22 cellular contexts compared by ENCODE assay signal in genomic region chr1:60571811-60572210, GRCh38.
A peak's percentile ranks its signal among the peaks of the same experiment; 100 is the strongest.
DNase-seq lines count a peak whose midpoint lies in the region; ATAC-seq and TF ChIP-seq lines count a peak whose summit lies in the region.
"Had no signal": no experiment of that assay in that cellular context is flagged by ENCODE, and none has a peak within 500 bp of the region (broad histone marks: within the 10 kb centered on the region; RNA-seq: fewer than 3 reads in every experiment).

No MANE protein-coding gene starts in this region.

- no peaks in the 10 kb centered on the region for H3K9me2 ChIP-seq in SK-N-SH

- no peak overlapping the region for H2AFZ ChIP-seq in SK-N-SH (ENCODE audit: low read depth)

- H4K20me1 ChIP-seq in SK-N-SH (ENCODE audit: insufficient read depth): no peaks in the 10 kb centered on the region

- peaks cover 15% of the 10 kb centered on the region for H3K9me3 Mint-ChIP-seq in osteocyte (ENCODE audit: unreplicated experiment)
- no peaks in the 10 kb centered on the region for H3K9me3 Mint-ChIP-seq in activated CD8-positive, alpha-beta T cell treated with anti-CD3 and anti-CD28 coated beads, Interleukin-2, amount 10 ng/mL, durations not matched to agents 7 days and 5 days (ENCODE audit: insufficient read depth)
- no peaks in the 10 kb centered on the region for H3K9me3 Mint-ChIP-seq in activated naive CD8-positive, alpha-beta T cell treated with anti-CD3 and anti-CD28 coated beads for 36 hours
- H3K9me3 Mint-ChIP-seq: activated T-helper 1 cell treated with anti-CD3 and anti-CD28 coated beads, Interleukin-12 subunit alpha, Interleukin-12 subunit beta, Interleukin-2, Interleukin-4 antibody, amounts not matched to agents 30 ng/mL and 10 ng/mL and 1 ng/mL, durations not matched to agents 14 hours and 24 hours and 36 hours; CD4-positive, alpha-beta T cell had no signal

- no peak for TF ChIP-seq POLR2A in ovary (IDR thresholded peaks at IDR 0.05)

- H3K36me3 ChIP-seq in SK-N-SH (replicated peaks in 1 of 2; ENCODE audit: control insufficient read depth in 1 of 2, insufficient read depth in 2 of 2, low read length in 1 of 2): no peaks in the 10 kb centered on the region
- H3K36me3 ChIP-seq in ovary: no peaks in the 10 kb centered on the region
- H3K36me3 ChIP-seq: pancreas, Peyer's patch, sigmoid colon, stomach had no signal

- CTCF ChIA-PET in SK-N-SH (lab: Yijun Ruan, JAX): interaction anchor here (0.7 kb wide), 1 partner anchor 126 kb away, joined by 3 read pairs; no protein-coding TSS in a partner anchor
- CTCF ChIA-PET in activated CD8-positive, alpha-beta T cell treated with anti-CD3 and anti-CD28 coated beads, Interleukin-2, amount 10 ng/mL, durations not matched to agents 7 days and 5 days (lab: Charles Lee): no interaction called here

- H3K9me3 ChIP-seq in SK-N-SH: no peaks in the 10 kb centered on the region
- H3K9me3 ChIP-seq in ovary: no peaks in the 10 kb centered on the region
- H3K9me3 ChIP-seq: pancreas, Peyer's patch, sigmoid colon, stomach had no signal

- no peaks in the 10 kb centered on the region for H3K27me3 Mint-ChIP-seq in osteocyte (ENCODE audit: unreplicated experiment)
- H3K27me3 Mint-ChIP-seq in activated CD8-positive, alpha-beta T cell treated with anti-CD3 and anti-CD28 coated beads, Interleukin-2, amount 10 ng/mL, durations not matched to agents 7 days and 5 days (ENCODE audit: low read depth): no peaks in the 10 kb centered on the region
- H3K27me3 Mint-ChIP-seq in activated naive CD8-positive, alpha-beta T cell treated with anti-CD3 and anti-CD28 coated beads for 36 hours: peaks cover 3% of the 10 kb centered on the region
- H3K27me3 Mint-ChIP-seq: CD4-positive, alpha-beta T cell had no signal

- ATAC-seq in activated CD8-positive, alpha-beta T cell treated with anti-CD3 and anti-CD28 coated beads, Interleukin-2, amount 10 ng/mL, durations not matched to agents 7 days and 5 days: no peak
- ATAC-seq: activated CD4-positive, CD25-positive, alpha-beta regulatory T cell treated with anti-CD3 and anti-CD28 coated beads, Interleukin-2, amount 50 U/mL, for 24 hours; pancreas had no signal

- TF ChIP-seq CTCF in AG10803 (conservative IDR thresholded peaks at IDR 0.05; ENCODE audit: low read length): no peak
- no peak for TF ChIP-seq CTCF in SK-N-SH (IDR thresholded peaks at IDR 0.05)
- no peak for TF ChIP-seq CTCF in osteocyte (IDR thresholded peaks at IDR 0.05)
- TF ChIP-seq CTCF in ovary (IDR thresholded peaks at IDR 0.05): no peak

- TF ChIP-seq RAD21 in SK-N-SH (IDR thresholded peaks at IDR 0.05; ENCODE audit: low read length): no peak

- intact Hi-C loops in ovary (cut with DNase I): no loop called here

- no peak overlapping the region for H3K4me2 ChIP-seq in SK-N-SH

- H3F3A ChIP-seq in SK-N-SH (replicated peaks; ENCODE audit: insufficient read depth): no peaks in the 10 kb centered on the region

- H3K79me2 ChIP-seq in SK-N-SH (ENCODE audit: insufficient read depth): no peaks in the 10 kb centered on the region

- DNase-seq in AG10803 (ENCODE audit: low read depth) (peak; percentile 37), SK-N-SH (no peak), epithelial cell of prostate (ENCODE audit: low read depth, low spot score) (peak; percentile 22), osteocyte (ENCODE audit: extremely low spot score, unreplicated experiment) (no peak), ovary (no peak), NCI-H526 (lab: John Stamatoyannopoulos, UW) (no peak)
- DNase-seq in activated CD8-positive, alpha-beta T cell treated with anti-CD3 and anti-CD28 coated beads, Interleukin-2, amount 10 ng/mL, durations not matched to agents 7 days and 5 days: no peak
- DNase-seq in activated naive CD8-positive, alpha-beta T cell treated with anti-CD3 and anti-CD28 coated beads for 36 hours: no peak
- DNase-seq: CD4-positive, alpha-beta T cell; DMS153; effector memory CD4-positive, alpha-beta T cell; HFFc6; NCI-H1694; pancreas; Peyer's patch; sigmoid colon; stimulated activated CD4-positive, alpha-beta T cell treated with anti-CD3 and anti-CD28 coated beads, Interleukin-2, amount 100 ng/mL, for 24 hours; stomach; T-helper 9 cell had no signal

- H3K27ac Mint-ChIP-seq in osteocyte (ENCODE audit: unreplicated experiment): peak overlapping the region; percentile 70
- no peak overlapping the region for H3K27ac Mint-ChIP-seq in activated CD8-positive, alpha-beta T cell treated with anti-CD3 and anti-CD28 coated beads, Interleukin-2, amount 10 ng/mL, durations not matched to agents 7 days and 5 days
- H3K27ac Mint-ChIP-seq in activated naive CD8-positive, alpha-beta T cell treated with anti-CD3 and anti-CD28 coated beads for 36 hours: no peak overlapping the region
- H3K27ac Mint-ChIP-seq: activated T-helper 1 cell treated with anti-CD3 and anti-CD28 coated beads, Interleukin-12 subunit alpha, Interleukin-12 subunit beta, Interleukin-2, Interleukin-4 antibody, amounts not matched to agents 30 ng/mL and 10 ng/mL and 1 ng/mL, durations not matched to agents 14 hours and 24 hours and 36 hours; CD4-positive, alpha-beta T cell; HFFc6 had no signal

- H3K4me1 ChIP-seq in SK-N-SH (ENCODE audit: control insufficient read depth in 1 of 2, insufficient read depth in 2 of 2, low read depth in 1 of 2, low read length in 1 of 2): peaks cover 4 to 5% of the 10 kb centered on the region in 2 experiments; a peak in 3 of 4 replicates
- H3K4me1 ChIP-seq in ovary (ENCODE audit: insufficient read depth): peaks cover 1% of the 10 kb centered on the region
- H3K4me1 ChIP-seq: Peyer's patch, sigmoid colon had no signal

- H3K9ac ChIP-seq in SK-N-SH: no peak overlapping the region

- H3K36me3 Mint-ChIP-seq in osteocyte (ENCODE audit: unreplicated experiment): no peaks in the 10 kb centered on the region
- no peaks in the 10 kb centered on the region for H3K36me3 Mint-ChIP-seq in activated CD8-positive, alpha-beta T cell treated with anti-CD3 and anti-CD28 coated beads, Interleukin-2, amount 10 ng/mL, durations not matched to agents 7 days and 5 days (ENCODE audit: low read depth)
- H3K36me3 Mint-ChIP-seq in activated naive CD8-positive, alpha-beta T cell treated with anti-CD3 and anti-CD28 coated beads for 36 hours: no peaks in the 10 kb centered on the region

- WGBS in SK-N-SH (ENCODE audit: low lambda C conversion rate): 0% methylated on average over 1 of the region's 1 CpG
- WGBS in ovary, 3 donors: 69 to 84% (median 74%) methylated on average over 1 of the region's 1 CpG

- H3K27me3 ChIP-seq in SK-N-SH (ENCODE audit: insufficient read depth): no peaks in the 10 kb centered on the region
- no peaks in the 10 kb centered on the region for H3K27me3 ChIP-seq in ovary
- H3K27me3 ChIP-seq: pancreas, Peyer's patch, sigmoid colon, stomach had no signal

- H3K4me1 Mint-ChIP-seq in osteocyte (ENCODE audit: unreplicated experiment): peaks cover 51% of the 10 kb centered on the region
- no peaks in the 10 kb centered on the region for H3K4me1 Mint-ChIP-seq in activated CD8-positive, alpha-beta T cell treated with anti-CD3 and anti-CD28 coated beads, Interleukin-2, amount 10 ng/mL, durations not matched to agents 7 days and 5 days (ENCODE audit: low read depth)
- H3K4me1 Mint-ChIP-seq in activated naive CD8-positive, alpha-beta T cell treated with anti-CD3 and anti-CD28 coated beads for 36 hours: no peaks in the 10 kb centered on the region

- TF ChIP-seq EP300 in SK-N-SH (IDR thresholded peaks at IDR 0.05; ENCODE audit: borderline replicate concordance in 1 of 2, low read depth in 1 of 2, low read length in 1 of 2): no peak
- TF ChIP-seq EP300 in ovary (IDR thresholded peaks at IDR 0.05): no peak

- H3K4me3 ChIP-seq in AG10803 (ENCODE audit: low read length) (no peak overlapping the region), SK-N-SH (ENCODE audit: low read depth in 2 of 2, low read length in 1 of 2) (no peak overlapping the region), ovary (no peak overlapping the region)
- H3K4me3 ChIP-seq: lung, pancreas, Peyer's patch, sigmoid colon, stomach had no signal

- no peak overlapping the region for H3K4me3 Mint-ChIP-seq in osteocyte (ENCODE audit: unreplicated experiment)
- no peak overlapping the region for H3K4me3 Mint-ChIP-seq in activated CD8-positive, alpha-beta T cell treated with anti-CD3 and anti-CD28 coated beads, Interleukin-2, amount 10 ng/mL, durations not matched to agents 7 days and 5 days
- H3K4me3 Mint-ChIP-seq in activated naive CD8-positive, alpha-beta T cell treated with anti-CD3 and anti-CD28 coated beads for 36 hours: no peak overlapping the region
- H3K4me3 Mint-ChIP-seq: activated T-helper 1 cell treated with anti-CD3 and anti-CD28 coated beads, Interleukin-12 subunit alpha, Interleukin-12 subunit beta, Interleukin-2, Interleukin-4 antibody, amounts not matched to agents 30 ng/mL and 10 ng/mL and 1 ng/mL, durations not matched to agents 14 hours and 24 hours and 36 hours; CD4-positive, alpha-beta T cell; HFFc6 had no signal

- POLR2A ChIA-PET in SK-N-SH (lab: Yijun Ruan, JAX): no interaction called here
- POLR2A ChIA-PET in activated CD8-positive, alpha-beta T cell treated with anti-CD3 and anti-CD28 coated beads, Interleukin-2, amount 10 ng/mL, durations not matched to agents 7 days and 5 days (lab: Charles Lee): no interaction called here

- no peak overlapping the region for H3K27ac ChIP-seq in SK-N-SH (ENCODE audit: low read depth in 2 of 2, low read length in 1 of 2)
- H3K27ac ChIP-seq in epithelial cell of prostate: peak overlapping the region; percentile 97
- H3K27ac ChIP-seq in ovary: no peak overlapping the region
- H3K27ac ChIP-seq: Peyer's patch, sigmoid colon had no signal

TF ChIP-seq in SK-N-SH, 30 proteins besides CTCF, POLR2A, EP300 and RAD21:
- TF ChIP-seq EZH2phosphoT487 (IDR thresholded peaks at IDR 0.05; ENCODE audit: borderline replicate concordance, low read depth) (no peak), PBX3 (IDR thresholded peaks at IDR 0.05) (peak; percentile 37)
TF ChIP-seq in SK-N-SH: peak in this region for 1.

Comparison
In these comparisons a context has a peak if more than half of its experiments do, and no peak if none do; other contexts are left out.
1. DNase-seq: peak in AG10803 (single experiment) and epithelial cell of prostate (single experiment); none in SK-N-SH (single experiment), osteocyte (single experiment), ovary (0 of 5), activated CD8-positive, alpha-beta T cell treated with anti-CD3 and anti-CD28 coated beads, Interleukin-2, amount 10 ng/mL, durations not matched to agents 7 days and 5 days (single experiment), activated naive CD8-positive, alpha-beta T cell treated with anti-CD3 and anti-CD28 coated beads for 36 hours (single experiment) and NCI-H526 (0 of 2).